Comparison of ENCODE assay signal across 8 cellular contexts in genomic region chr2:192195548-192196418, GRCh38. TPM values are rescaled to one million over a fixed set of nuclear protein-coding genes. Genes with fewer than 3 reads are reported as not detected.
A peak's percentile ranks its signal among the peaks of the same experiment; 100 is the strongest.
DNase-seq lines count a peak whose midpoint lies in the region; ATAC-seq lines count a peak whose summit lies in the region.

No MANE protein-coding gene starts in this region.

- no peaks in the 10 kb centered on the region for H3K9me3 Mint-ChIP-seq in activated naive CD8-positive, alpha-beta T cell (ENCODE audit: low read depth)

- no peak overlapping the region for H3K27ac Mint-ChIP-seq in activated naive CD8-positive, alpha-beta T cell

- no peaks in the 10 kb centered on the region for H3K36me3 Mint-ChIP-seq in activated naive CD8-positive, alpha-beta T cell

- DNase-seq in activated T-cell treated with anti-CD3 and anti-CD28 coated beads, Interleukin-2, amount 50 U/mL, for 1 hour, result peak; percentile 17
- DNase-seq in activated T-cell treated with anti-CD3 and anti-CD28 coated beads for 4 hours (no peak), HS-5 (ENCODE audit: low read depth) (peak; percentile 25), Right ventricle myocardium superior (peak; percentile 40), nucleus accumbens (lab: John Stamatoyannopoulos, UW) (peak in 33 of 56 donors; percentile 10 to 92 (median 68)), NOMO-1 treated with dmso at 0.1 percent for 144 hours (lab: John Stamatoyannopoulos, UW; ENCODE audit: unreplicated experiment) (no peak), NCI-H2029 treated with DMSO at 0.1 percent for 48 hours (lab: John Stamatoyannopoulos, UW) (no peak)

- peak; percentile 59 for ATAC-seq in Right ventricle myocardium superior (ENCODE audit: poor library complexity)

- peaks cover 36% of the 10 kb centered on the region for H3K27me3 Mint-ChIP-seq in activated naive CD8-positive, alpha-beta T cell

- peaks cover 23% of the 10 kb centered on the region for H3K4me1 Mint-ChIP-seq in activated naive CD8-positive, alpha-beta T cell (ENCODE audit: low read depth)

- H3K4me3 Mint-ChIP-seq in activated naive CD8-positive, alpha-beta T cell, result peak overlapping the region; percentile 75

- intact Hi-C loops in Right ventricle myocardium superior (cut with DNase I), result no loop called here

RNA-seq across cellular contexts. Expression of gene TMEFF2, which starts 1.1 kb away (rescaled TPM):
- 0.19 TPM for total RNA-seq in Right ventricle myocardium superior

Comparison
In these comparisons a context has a peak if more than half of its experiments do, and no peak if none do; other contexts are left out.
1. DNase-seq: peak in activated T-cell treated with anti-CD3 and anti-CD28 coated beads, Interleukin-2, amount 50 U/mL, for 1 hour (single experiment), HS-5 (single experiment), Right ventricle myocardium superior (single experiment) and nucleus accumbens (33 of 56); none in activated T-cell treated with anti-CD3 and anti-CD28 coated beads for 4 hours (single experiment), NOMO-1 treated with dmso at 0.1 percent for 144 hours (single experiment) and NCI-H2029 treated with DMSO at 0.1 percent for 48 hours (single experiment).